In the genomic region with DNA sequence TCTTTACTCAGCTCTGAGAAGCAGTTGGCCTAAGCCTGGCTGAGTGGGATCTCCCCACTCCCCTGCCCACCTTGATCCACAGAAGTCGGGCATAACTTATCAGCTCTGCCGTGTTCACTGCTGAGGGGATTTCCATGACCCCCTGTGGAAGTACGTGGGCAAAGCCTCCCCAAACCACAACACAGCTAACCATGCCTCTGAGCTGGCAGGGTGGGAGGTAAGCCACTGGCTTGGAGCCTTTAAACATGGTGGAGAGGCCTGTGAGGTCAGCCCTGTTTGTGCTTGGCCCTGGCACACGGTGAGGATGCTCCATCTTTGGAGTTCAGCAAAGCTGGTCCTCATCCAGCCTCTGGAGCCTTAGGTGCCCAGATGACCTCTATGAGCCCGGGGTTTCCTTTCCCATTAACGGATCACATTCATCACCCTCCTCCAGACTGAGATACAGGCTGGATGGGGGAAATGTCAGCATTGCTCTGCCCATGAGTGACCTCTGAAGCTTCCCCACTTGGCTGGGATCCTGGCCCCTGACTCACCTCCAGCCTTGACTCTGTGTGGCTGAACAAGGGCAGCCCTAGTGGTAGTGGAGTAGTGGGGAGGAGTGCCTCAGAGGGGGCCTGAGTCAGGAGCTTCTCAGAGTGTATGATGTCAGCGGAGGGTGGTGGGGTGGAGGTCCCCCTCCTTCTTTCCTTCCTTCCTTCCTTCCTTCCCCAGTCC, we compare ENCODE assay signal across 9 cellular contexts. TPM values are rescaled to one million over a fixed set of nuclear protein-coding genes. Genes with fewer than 3 reads are reported as not detected.
DNase-seq lines count a peak whose midpoint lies in the region; ATAC-seq lines count a peak whose summit lies in the region.
"Had no signal": no experiment of that assay in that cellular context is flagged by ENCODE, and none has a peak within 500 bp of the region (broad histone marks: within the 10 kb centered on the region; RNA-seq: fewer than 3 reads in every experiment).

No MANE protein-coding gene starts in this region.

- H3K4me1 Mint-ChIP-seq in activated T-cell treated with anti-CD3 and anti-CD28 coated beads, Interleukin-2, amount 50 U/mL, for 24 hours (ENCODE audit: low read depth), result peaks cover 56% of the 10 kb centered on the region

- DNase-seq in H4 (ENCODE audit: low spot score) (peak; percentile 62), glomerular visceral epithelial cell (ENCODE audit: extremely low spot score) (peak; percentile 98), NCI-H2227 treated with DMSO at 0.1 percent for 48 hours (lab: John Stamatoyannopoulos, UW) (no peak)
- no peak for DNase-seq in activated T-cell treated with anti-CD3 and anti-CD28 coated beads, Interleukin-2, amount 50 U/mL, for 24 hours
- DNase-seq in stimulated activated CD8-positive, alpha-beta memory T cell treated with anti-CD3 and anti-CD28 coated beads, Interleukin-4, amount 100 ng/mL, for 48 hours, result peak; percentile 72

- H3K4me3 Mint-ChIP-seq in activated T-cell treated with anti-CD3 and anti-CD28 coated beads, Interleukin-2, amount 50 U/mL, for 24 hours, result no peak overlapping the region
- H3K4me3 Mint-ChIP-seq: dendritic cell treated with granulocyte-macrophage colony-stimulating factor and Interleukin-4, amounts not matched to agents 40 ng/mL and 50 ng/mL, for 4 days had no signal

- H3K36me3 Mint-ChIP-seq in activated T-cell treated with anti-CD3 and anti-CD28 coated beads, Interleukin-2, amount 50 U/mL, for 24 hours (ENCODE audit: low read depth), result no peaks in the 10 kb centered on the region

- H3K9me3 Mint-ChIP-seq in activated T-cell treated with anti-CD3 and anti-CD28 coated beads, Interleukin-2, amount 50 U/mL, for 24 hours, result no peaks in the 10 kb centered on the region
- H3K9me3 Mint-ChIP-seq: dendritic cell treated with granulocyte-macrophage colony-stimulating factor and Interleukin-4, amounts not matched to agents 40 ng/mL and 50 ng/mL, for 4 days had no signal

- ATAC-seq in GM21529 (IDR thresholded peaks at IDR 0.05; ENCODE audit: unreplicated experiment) (no peak), GM21390 (IDR thresholded peaks at IDR 0.05; ENCODE audit: unreplicated experiment) (no peak), HG02840 (IDR thresholded peaks at IDR 0.05; ENCODE audit: low FRiP score, unreplicated experiment) (no peak)

- no peaks in the 10 kb centered on the region for H3K27me3 Mint-ChIP-seq in activated T-cell treated with anti-CD3 and anti-CD28 coated beads, Interleukin-2, amount 50 U/mL, for 24 hours

- H3K27ac Mint-ChIP-seq in activated T-cell treated with anti-CD3 and anti-CD28 coated beads, Interleukin-2, amount 50 U/mL, for 24 hours, result peak overlapping the region; percentile 15
- H3K27ac Mint-ChIP-seq: dendritic cell treated with granulocyte-macrophage colony-stimulating factor and Interleukin-4, amounts not matched to agents 40 ng/mL and 50 ng/mL, for 4 days had no signal

RNA-seq across cellular contexts. Expression of a gene that starts 6.2 kb away (rescaled TPM):
- 79.8 and 96.0 TPM in 2 replicates for total RNA-seq in H4 (2014; rRNA removed; shearing (Covaris generic))

RNA-seq across cellular contexts. Expression of a gene that starts 30.5 kb away (rescaled TPM):
- total RNA-seq in H4 (2014; rRNA removed; shearing (Covaris generic)), result 4.2 and 5.1 TPM in 2 replicates

RNA-seq across cellular contexts. Expression of a gene that starts 36.1 kb away (rescaled TPM):
- total RNA-seq in H4 (2014; rRNA removed; shearing (Covaris generic)), result 83.5 and 85.5 TPM in 2 replicates

Comparison
In these comparisons a context has a peak if more than half of its experiments do, and no peak if none do; other contexts are left out.
1. DNase-seq: peak in H4 (single experiment), glomerular visceral epithelial cell (single experiment) and stimulated activated CD8-positive, alpha-beta memory T cell treated with anti-CD3 and anti-CD28 coated beads, Interleukin-4, amount 100 ng/mL, for 48 hours (single experiment); none in activated T-cell treated with anti-CD3 and anti-CD28 coated beads, Interleukin-2, amount 50 U/mL, for 24 hours (single experiment) and NCI-H2227 treated with DMSO at 0.1 percent for 48 hours (single experiment).